In genomic region chr2:148540022-148540421, GRCh38 we compare ENCODE assay signal across 1 cellular context.
TF ChIP-seq lines count a peak whose summit lies in the region.

No MANE protein-coding gene starts in this region.

TF ChIP-seq in SK-N-SH, 30 proteins besides CTCF, POLR2A, EP300 and RAD21 (continued from another document):
- no peak for TF ChIP-seq REST (IDR thresholded peaks at IDR 0.05; ENCODE audit: low read depth, low read length)
